8 cellular contexts compared by ENCODE assay signal in genomic region chr17:79777166-79777843, GRCh38. TPM values are rescaled to one million over a fixed set of nuclear protein-coding genes. Genes with fewer than 3 reads are reported as not detected.
DNase-seq lines count a peak whose midpoint lies in the region; ATAC-seq and TF ChIP-seq lines count a peak whose summit lies in the region.

No MANE protein-coding gene starts in this region.

- H3K36me3 Mint-ChIP-seq in activated T-cell treated with anti-CD3 and anti-CD28 coated beads, Interleukin-2, amount 50 U/mL, for 24 hours (ENCODE audit: low read depth) = no peaks in the 10 kb centered on the region
- H3K36me3 Mint-ChIP-seq in chondrocyte (ENCODE audit: low read depth) = peaks cover 1% of the 10 kb centered on the region

- H3K27me3 Mint-ChIP-seq in activated T-cell treated with anti-CD3 and anti-CD28 coated beads, Interleukin-2, amount 50 U/mL, for 24 hours = peaks cover 86% of the 10 kb centered on the region
- H3K27me3 Mint-ChIP-seq in chondrocyte (ENCODE audit: low read depth) = peaks cover 23% of the 10 kb centered on the region
- H3K27me3 Mint-ChIP-seq in stimulated activated naive CD8-positive, alpha-beta T cell treated with anti-CD3 and anti-CD28 coated beads, Interleukin-15, amount 100 ng/mL, for 72 hours = peaks cover 89% of the 10 kb centered on the region

- ATAC-seq in HG03439 (IDR thresholded peaks at IDR 0.05; ENCODE audit: unreplicated experiment) (peak; percentile 25), left lobe of liver (peak; percentile 56)
- ATAC-seq in stimulated activated naive CD8-positive, alpha-beta T cell treated with anti-CD3 and anti-CD28 coated beads, Interleukin-15, amount 100 ng/mL, for 72 hours = peak; percentile 49

- peak; percentile 68 for DNase-seq in activated T-cell treated with anti-CD3 and anti-CD28 coated beads, Interleukin-2, amount 50 U/mL, for 24 hours
- DNase-seq in activated T-cell treated with anti-CD3 and anti-CD28 coated beads, Interleukin-2, amount 50 U/mL, for 1 hour = no peak
- peak; percentile 70 for DNase-seq in RKO (ENCODE audit: low spot score)
- DNase-seq in chondrocyte (ENCODE audit: low spot score) = peak; percentile 49
- DNase-seq in left lobe of liver (ENCODE audit: low spot score) = peak; percentile 65
- peak in 1 of 2 donors; percentile 46 for DNase-seq in stimulated activated naive CD8-positive, alpha-beta T cell treated with anti-CD3 and anti-CD28 coated beads, Interleukin-15, amount 100 ng/mL, for 72 hours
- no peak for DNase-seq in stimulated activated CD4-positive, alpha-beta T cell treated with anti-CD3 and anti-CD28 coated beads, Interleukin-1b, Interleukin-23, amount 100 ng/mL, for 48 hours

- H3K4me1 Mint-ChIP-seq in activated T-cell treated with anti-CD3 and anti-CD28 coated beads, Interleukin-2, amount 50 U/mL, for 24 hours (ENCODE audit: low read depth) = peaks cover 21% of the 10 kb centered on the region
- peaks cover 15% of the 10 kb centered on the region for H3K4me1 Mint-ChIP-seq in chondrocyte (ENCODE audit: low read depth)
- peaks cover 44% of the 10 kb centered on the region for H3K4me1 Mint-ChIP-seq in stimulated activated naive CD8-positive, alpha-beta T cell treated with anti-CD3 and anti-CD28 coated beads, Interleukin-15, amount 100 ng/mL, for 72 hours

- H3K4me3 Mint-ChIP-seq in activated T-cell treated with anti-CD3 and anti-CD28 coated beads, Interleukin-2, amount 50 U/mL, for 24 hours = peak overlapping the region; percentile 67
- peak overlapping the region; percentile 64 for H3K4me3 Mint-ChIP-seq in chondrocyte (ENCODE audit: unreplicated experiment)
- H3K4me3 Mint-ChIP-seq in stimulated activated naive CD8-positive, alpha-beta T cell treated with anti-CD3 and anti-CD28 coated beads, Interleukin-15, amount 100 ng/mL, for 72 hours = peak overlapping the region; percentile 63 to 81

- no peak overlapping the region for H3K27ac Mint-ChIP-seq in activated T-cell treated with anti-CD3 and anti-CD28 coated beads, Interleukin-2, amount 50 U/mL, for 24 hours
- no peak overlapping the region for H3K27ac Mint-ChIP-seq in chondrocyte (ENCODE audit: unreplicated experiment)
- H3K27ac Mint-ChIP-seq in stimulated activated naive CD8-positive, alpha-beta T cell treated with anti-CD3 and anti-CD28 coated beads, Interleukin-15, amount 100 ng/mL, for 72 hours = no peak overlapping the region

- peak; percentile 71 for TF ChIP-seq CTCF in chondrocyte (IDR thresholded peaks at IDR 0.05)

- H3K9me3 Mint-ChIP-seq in activated T-cell treated with anti-CD3 and anti-CD28 coated beads, Interleukin-2, amount 50 U/mL, for 24 hours = no peaks in the 10 kb centered on the region
- no peaks in the 10 kb centered on the region for H3K9me3 Mint-ChIP-seq in chondrocyte (ENCODE audit: low read depth)
- H3K9me3 Mint-ChIP-seq in stimulated activated naive CD8-positive, alpha-beta T cell treated with anti-CD3 and anti-CD28 coated beads, Interleukin-15, amount 100 ng/mL, for 72 hours = no peaks in the 10 kb centered on the region

RNA-seq across cellular contexts. Expression of gene CBX2, which starts 0.6 kb away (rescaled TPM):
- total RNA-seq in chondrocyte (4.1 to 11.8 TPM (median 4.9 TPM) in 3 replicates), left lobe of liver (0.75 TPM)

RNA-seq across cellular contexts. Expression of gene CBX8, which starts 19.6 kb away (rescaled TPM):
- total RNA-seq in chondrocyte (4.6 to 8.3 TPM (median 6.1 TPM) in 3 replicates), left lobe of liver (3.7 TPM)

RNA-seq across cellular contexts. Expression of gene ENPP7, which starts 46.6 kb away (rescaled TPM):
- not detected in 3 replicates for total RNA-seq in chondrocyte
- 2.9 TPM for total RNA-seq in left lobe of liver

Comparison
In these comparisons a context has a peak if more than half of its experiments do, and no peak if none do; other contexts are left out.
1. DNase-seq: peak in activated T-cell treated with anti-CD3 and anti-CD28 coated beads, Interleukin-2, amount 50 U/mL, for 24 hours (single experiment), RKO (single experiment), chondrocyte (single experiment) and left lobe of liver (single experiment); none in activated T-cell treated with anti-CD3 and anti-CD28 coated beads, Interleukin-2, amount 50 U/mL, for 1 hour (single experiment) and stimulated activated CD4-positive, alpha-beta T cell treated with anti-CD3 and anti-CD28 coated beads, Interleukin-1b, Interleukin-23, amount 100 ng/mL, for 48 hours (single experiment).
2. Peak in every context shown above with its lines, with median percentiles within 50 percentile points of each other: H3K4me3 Mint-ChIP-seq and ATAC-seq.